Comparison of ENCODE assay signal across 8 cellular contexts in genomic region chr19:44741841-44742352, GRCh38. TPM values are rescaled to one million over a fixed set of nuclear protein-coding genes. Genes with fewer than 3 reads are reported as not detected.
DNase-seq lines count a peak whose midpoint lies in the region; ATAC-seq lines count a peak whose summit lies in the region.

No MANE protein-coding gene starts in this region.

- WGBS in adipose tissue, 3 donors, result 5 to 7% (median 6%) methylated on average over 13 of the region's 13 CpGs

- intact Hi-C loops in left cardiac atrium (cut with DNase I) (no loop called here), posterior cingulate gyrus (cut with DNase I) (no loop called here)

- peak overlapping the region; percentile 53 for H3K27ac ChIP-seq in adipose tissue (ENCODE audit: low read depth, low read length)

- DNase-seq in NCI-H524 (lab: John Stamatoyannopoulos, UW), result peak; percentile 44 to 77
- DNase-seq in NCI-H524 treated with DMSO at 0.1 percent for 48 hours (lab: John Stamatoyannopoulos, UW), result no peak
- peak; percentile 71 for DNase-seq in NCI-H2171 treated with DMSO at 0.1 percent for 48 hours (lab: John Stamatoyannopoulos, UW)
- peak; percentile 98 for DNase-seq in left cardiac atrium
- DNase-seq in posterior cingulate gyrus, result peak; percentile 66 to 96 (median 81)

- ATAC-seq in left cardiac atrium, result peak; percentile 95 to 96
- no peak for ATAC-seq in HG02588 (IDR thresholded peaks at IDR 0.05; ENCODE audit: unreplicated experiment)
- ATAC-seq in GM21367 (IDR thresholded peaks at IDR 0.05; ENCODE audit: unreplicated experiment), result no peak

RNA-seq across cellular contexts. Expression of gene BCL3, which starts 6.6 kb away (rescaled TPM):
- 100 to 1,000 TPM in 1 of 3 donors, 10 to 100 TPM in 2; 33.4 to 150 (median 97.6) TPM for polyA plus RNA-seq in adipose tissue
- total RNA-seq in left cardiac atrium, result 10 to 100 TPM; 22.6 to 65.0 TPM

RNA-seq across cellular contexts. Expression of gene CBLC, which starts 35.8 kb away (rescaled TPM):
- 10 to 100 TPM in 1 of 3 donors, 1 to 10 TPM in 1, under 1 TPM in 1; 0.45 to 11.1 (median 2.0) TPM for polyA plus RNA-seq in adipose tissue
- not detected for total RNA-seq in left cardiac atrium

RNA-seq across cellular contexts. Expression of gene CEACAM16, which starts 42.9 kb away (rescaled TPM):
- polyA plus RNA-seq in adipose tissue, result under 1 TPM in 1 of 3 donors, not detected in 2; 0.07 TPM
- total RNA-seq in left cardiac atrium, result not detected

Comparison
In these comparisons a context has a peak if more than half of its experiments do, and no peak if none do; other contexts are left out.
1. ATAC-seq: peak in left cardiac atrium (2 of 2); none in HG02588 (single experiment) and GM21367 (single experiment).